ENCODE assay signal across 8 cellular contexts in the genomic region with DNA sequence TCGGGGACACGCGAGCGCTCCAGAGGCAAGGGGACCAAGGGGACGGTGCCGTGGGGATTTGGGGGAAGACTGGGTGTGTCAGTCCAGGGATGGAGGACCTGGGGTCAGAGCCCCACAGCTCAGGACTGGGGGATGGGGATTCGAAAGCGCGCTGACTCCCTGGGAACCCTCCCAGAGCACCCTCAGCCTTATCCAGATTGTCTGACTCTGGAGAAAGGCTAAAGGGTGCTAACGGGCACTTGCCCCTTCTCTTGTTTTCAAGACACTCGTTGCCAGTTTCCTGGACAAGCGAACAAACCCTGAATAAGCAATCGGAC. TPM values are rescaled to one million over a fixed set of nuclear protein-coding genes. Genes with fewer than 3 reads are reported as not detected.
DNase-seq lines count a peak whose midpoint lies in the region; ATAC-seq, FAIRE-seq and TF ChIP-seq lines count a peak whose summit lies in the region.

No MANE protein-coding gene starts in this region.

- peak overlapping the region; percentile 64 for H3K4me2 ChIP-seq in fibroblast of lung (ENCODE audit: extremely low read depth, insufficient read depth, low read length)

- H4K20me1 ChIP-seq in fibroblast of lung (ENCODE audit: control insufficient read depth, extremely low read depth, insufficient read depth, low read length) = no peaks in the 10 kb centered on the region

- H3K36me3 ChIP-seq in fibroblast of lung (ENCODE audit: control insufficient read depth, insufficient read depth, low read length) (no peaks in the 10 kb centered on the region), psoas muscle (ENCODE audit: insufficient read depth in 1 of 2, low read depth in 1 of 2) (no peaks in the 10 kb centered on the region)

- H3K4me1 ChIP-seq in fibroblast of lung (ENCODE audit: control insufficient read depth, extremely low read depth, insufficient read depth, low read length) (no peaks in the 10 kb centered on the region), psoas muscle (no peaks in the 10 kb centered on the region)

- peak overlapping the region; percentile 77 for H3K4me3 ChIP-seq in GM08714 (ENCODE audit: low read length)
- H3K4me3 ChIP-seq in fibroblast of lung (replicated peaks in 1 of 4; ENCODE audit: control extremely low read depth in 1 of 4, insufficient read depth in 1 of 4, low read depth in 3 of 4, low read length in 4 of 4) = peak overlapping the region; percentile 64 to 83 (median 70)
- peak overlapping the region; percentile 69 for H3K4me3 ChIP-seq in psoas muscle

- H2AFZ ChIP-seq in fibroblast of lung (ENCODE audit: low read length) = peak overlapping the region; percentile 35

- intact Hi-C loops in psoas muscle (cut with DNase I) = no loop called here

- no peak for ATAC-seq in psoas muscle
- ATAC-seq in HG02973 (IDR thresholded peaks at IDR 0.05; ENCODE audit: unreplicated experiment) = no peak

- DNase-seq in H54 (ENCODE audit: insufficient read length, low spot score) = peak; percentile 12
- no peak for DNase-seq in RWPE1 (ENCODE audit: low spot score)
- no peak for DNase-seq in fibroblast of lung (ENCODE audit: low read depth in 2 of 2)
- DNase-seq in psoas muscle = no peak
- DNase-seq in pons (ENCODE audit: low spot score) = no peak
- no peak for DNase-seq in NCI-H526 treated with DMSO at 0.1 percent for 48 hours (lab: John Stamatoyannopoulos, UW)

- H3K27me3 ChIP-seq in fibroblast of lung (ENCODE audit: control insufficient read depth, insufficient read depth, low read length) (no peaks in the 10 kb centered on the region), psoas muscle (ENCODE audit: insufficient read depth in 3 of 3, low read length in 2 of 3) (peaks cover 0 to 53% (median 0%) of the 10 kb centered on the region in 3 donors)

- FAIRE-seq in H54 (lab: Jason Lieb, UNC) = no peak

- no peaks in the 10 kb centered on the region for H3K9me3 ChIP-seq in fibroblast of lung (ENCODE audit: control insufficient read depth, insufficient read depth, low read depth, low read length)
- H3K9me3 ChIP-seq in psoas muscle = no peaks in the 10 kb centered on the region

- 6 to 37% (median 8%) methylated on average over 13 of the region's 13 CpGs for WGBS in psoas muscle, 3 donors

- CTCF ChIA-PET in RWPE1 (lab: Yijun Ruan, JAX) = no interaction called here

- H3K9ac ChIP-seq in fibroblast of lung (ENCODE audit: insufficient read depth, low read length) = peak overlapping the region; percentile 62

- no peak for TF ChIP-seq POLR2A in H54 (IDR thresholded peaks at IDR 0.05; ENCODE audit: low read depth, low read length)

- peaks cover 29% of the 10 kb centered on the region for H3K79me2 ChIP-seq in fibroblast of lung (ENCODE audit: control insufficient read depth, insufficient read depth, low read length)

- POLR2A ChIA-PET in RWPE1 (lab: Yijun Ruan, JAX; ENCODE audit: low non-redundant PET) = no interaction called here

- TF ChIP-seq CTCF in RWPE1 (conservative IDR thresholded peaks at IDR 0.05; ENCODE audit: low read depth) (no peak), fibroblast of lung (conservative IDR thresholded peaks at IDR 0.05 in 1 of 2, IDR thresholded peaks at IDR 0.05 in 1 of 2; ENCODE audit: low read depth in 1 of 2, low read length in 2 of 2) (no peak), psoas muscle (IDR thresholded peaks at IDR 0.05) (no peak)

- H3K27ac ChIP-seq in RWPE1 (peak overlapping the region; percentile 83), fibroblast of lung (ENCODE audit: insufficient read depth, low read length) (peak overlapping the region; percentile 51), psoas muscle (peak overlapping the region; percentile 16)

RNA-seq across cellular contexts. Expression of gene DOCK11, which starts 1.1 kb away (rescaled TPM):
- total RNA-seq in fibroblast of lung (30.8 and 40.1 TPM in 2 replicates), psoas muscle (1 to 10 TPM; 1.6 to 4.4 (median 2.2) TPM)
- polyA plus RNA-seq in fibroblast of lung (31.3 and 85.3 TPM in 2 replicates), psoas muscle (1 to 10 TPM; 1.6 to 2.0 (median 1.9) TPM)
- polyA plus RNA-seq in fibroblast of lung (2012) = 20.8 and 63.1 TPM in 2 replicates
- polyA minus RNA-seq in fibroblast of lung (ENCODE audit: low replicate concordance) = 3.0 and 8.5 TPM in 2 replicates

Comparison
In these comparisons a context has a peak if more than half of its experiments do, and no peak if none do; other contexts are left out.
1. H3K27ac ChIP-seq: peak in every context shown above with its lines; median percentile 83 in RWPE1; 51 in fibroblast of lung; 16 in psoas muscle.